In the genomic region with DNA sequence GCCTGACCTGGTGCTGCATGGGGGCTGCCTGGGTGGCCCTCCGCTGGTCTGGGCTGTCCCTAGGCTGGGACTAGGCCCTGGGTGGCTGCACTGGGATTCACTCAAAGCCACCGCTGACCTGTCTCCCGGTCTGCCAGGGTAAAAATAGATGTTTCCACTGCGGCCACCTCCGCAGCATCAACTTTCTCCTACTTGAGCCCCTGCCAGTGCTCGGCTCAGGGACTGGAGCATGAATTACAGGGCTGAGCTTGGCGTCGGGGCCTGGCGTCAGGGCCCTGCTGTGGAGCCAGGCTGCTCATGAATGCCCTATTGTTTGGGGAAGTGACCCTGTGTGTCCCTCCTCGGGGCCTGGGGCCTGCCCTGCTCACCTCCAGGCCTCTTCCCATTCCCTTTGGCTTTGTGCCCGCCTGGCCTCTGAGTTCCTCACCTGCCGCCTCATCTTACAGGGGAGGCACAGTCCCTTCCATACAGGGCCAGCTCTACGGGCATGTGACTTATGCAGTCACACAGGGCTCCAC, we compare ENCODE assay signal across 11 cellular contexts.
DNase-seq lines count a peak whose midpoint lies in the region; ATAC-seq, FAIRE-seq and TF ChIP-seq lines count a peak whose summit lies in the region.
"Had no signal": no experiment of that assay in that cellular context is flagged by ENCODE, and none has a peak within 500 bp of the region (broad histone marks: within the 10 kb centered on the region; RNA-seq: fewer than 3 reads in every experiment).

No MANE protein-coding gene starts in this region.

- H3K27ac ChIP-seq in HEK293 (ENCODE audit: extremely low read depth, low read depth, low read length) (no peak overlapping the region), ectodermal cell (ENCODE audit: insufficient read depth, low read depth, low read length, poor library complexity, severe bottlenecking) (peak overlapping the region; percentile 75), HepG2 (ENCODE audit: extremely low read length, insufficient read depth, low read length) (no peak overlapping the region), Karpas-422 (ENCODE audit: low read length) (no peak overlapping the region)

- no peak overlapping the region for H3K9ac ChIP-seq in HepG2 (ENCODE audit: insufficient read depth, low read depth, low read length)
- no peak overlapping the region for H3K9ac ChIP-seq in Karpas-422 (ENCODE audit: low read length)

- no peak for TF ChIP-seq EP300 in HepG2 (IDR thresholded peaks at IDR 0.05; ENCODE audit: low read depth in 2 of 2, low read length in 2 of 2)
- no peak for TF ChIP-seq EP300 in HepG2 (CRISPR knock-in tag; IDR thresholded peaks at IDR 0.05; ENCODE audit: borderline replicate concordance)

- TF ChIP-seq CTCF in HEK293 (tag by site-specific recombination; IDR thresholded peaks at IDR 0.05) (no peak), HepG2 (CRISPR knock-in tag; IDR thresholded peaks at IDR 0.05) (no peak)

- in situ Hi-C loops in HepG2 (cut with HindIII; ENCODE audit: extremely low pct_ligation_motif_present, low pct_unique_long_range_greater_than_20kb), result no loop called here

- CTCF ChIA-PET in HEK293 (lab: Yijun Ruan, JAX), result no interaction called here
- CTCF ChIA-PET in HepG2 (lab: Yijun Ruan, JAX; ENCODE audit: low intra/inter-chr PET ratio, low total read pairs), result no interaction called here
- CTCF ChIA-PET in activated naive CD4-positive, alpha-beta T cell treated with anti-CD3 and anti-CD28 coated beads, Interleukin-2, amount 10 ng/mL, durations not matched to agents 7 days and 5 days (lab: Charles Lee), result no interaction called here

- H3K27me3 ChIP-seq in ectodermal cell (ENCODE audit: control insufficient read depth, insufficient read depth, low read length, poor library complexity, severe bottlenecking), result no peaks in the 10 kb centered on the region
- peaks cover 5 to 27% of the 10 kb centered on the region in 2 experiments; a peak in 3 of 5 replicates for H3K27me3 ChIP-seq in HepG2 (ENCODE audit: control insufficient read depth in 1 of 2, insufficient read depth in 2 of 2, low read length in 2 of 2)
- H3K27me3 ChIP-seq in Karpas-422 (ENCODE audit: low read length), result peaks cover 6% of the 10 kb centered on the region; the same call in 1 of the 2 replicates

- H3K4me1 ChIP-seq in HEK293 (ENCODE audit: control insufficient read depth, insufficient read depth, low read length) (no peaks in the 10 kb centered on the region), ectodermal cell (ENCODE audit: control insufficient read depth, insufficient read depth, low read length) (peaks cover 17% of the 10 kb centered on the region), HepG2 (ENCODE audit: insufficient read depth, low read length) (peaks cover 24% of the 10 kb centered on the region), Karpas-422 (ENCODE audit: low read length) (no peaks in the 10 kb centered on the region)

- no peak for TF ChIP-seq POLR2A in HepG2 (IDR thresholded peaks at IDR 0.05; ENCODE audit: insufficient read depth in 1 of 2, low read depth in 2 of 2, low read length in 2 of 2)

- H3K9me3 ChIP-seq in HEK293 (ENCODE audit: control insufficient read depth, insufficient read depth, low read depth, low read length) (no peaks in the 10 kb centered on the region), ectodermal cell (ENCODE audit: control insufficient read depth, low read length) (no peaks in the 10 kb centered on the region), HepG2 (ENCODE audit: low read length) (no peaks in the 10 kb centered on the region), Karpas-422 (ENCODE audit: low read length) (no peaks in the 10 kb centered on the region)

- no peak for TF ChIP-seq RAD21 in HepG2 (CRISPR knock-in tag; IDR thresholded peaks at IDR 0.05)

- H3K9me3 Mint-ChIP-seq in activated naive CD4-positive, alpha-beta T cell treated with anti-CD3 and anti-CD28 coated beads, Interleukin-2, amount 10 ng/mL, durations not matched to agents 7 days and 5 days, result no peaks in the 10 kb centered on the region
- H3K9me3 Mint-ChIP-seq in activated CD4-positive, alpha-beta T cell treated with anti-CD3 and anti-CD28 coated beads, Interleukin-2, amount 10 ng/mL, durations not matched to agents 24 days and 14 days, result no peaks in the 10 kb centered on the region

- H3K4me3 Mint-ChIP-seq in activated naive CD4-positive, alpha-beta T cell treated with anti-CD3 and anti-CD28 coated beads, Interleukin-2, amount 10 ng/mL, durations not matched to agents 7 days and 5 days, result no peak overlapping the region
- no peak overlapping the region for H3K4me3 Mint-ChIP-seq in activated CD4-positive, alpha-beta T cell treated with anti-CD3 and anti-CD28 coated beads, Interleukin-2, amount 10 ng/mL, durations not matched to agents 24 days and 14 days

- H2AFZ ChIP-seq in HepG2 (ENCODE audit: low read length) (no peak overlapping the region), Karpas-422 (ENCODE audit: low read length) (no peak overlapping the region)

- H3K9me2 ChIP-seq in Karpas-422 (replicated peaks; ENCODE audit: insufficient read depth, low read length), result no peaks in the 10 kb centered on the region

- H4K20me1 ChIP-seq in HepG2 (ENCODE audit: insufficient read depth, low read length), result no peaks in the 10 kb centered on the region
- H4K20me1 ChIP-seq in Karpas-422 (ENCODE audit: insufficient read depth, low read depth, low read length), result no peaks in the 10 kb centered on the region

- H3K4me2 ChIP-seq in HepG2 (ENCODE audit: low read depth, low read length) (peak overlapping the region; percentile 72), Karpas-422 (ENCODE audit: low read depth, low read length, poor library complexity, severe bottlenecking) (no peak overlapping the region)

- H3K27me3 Mint-ChIP-seq in activated naive CD4-positive, alpha-beta T cell treated with anti-CD3 and anti-CD28 coated beads, Interleukin-2, amount 10 ng/mL, durations not matched to agents 7 days and 5 days, result no peaks in the 10 kb centered on the region
- H3K27me3 Mint-ChIP-seq in activated CD4-positive, alpha-beta T cell treated with anti-CD3 and anti-CD28 coated beads, Interleukin-2, amount 10 ng/mL, durations not matched to agents 24 days and 14 days, result peaks cover 2% of the 10 kb centered on the region

- H3K4me3 ChIP-seq in HEK293 (ENCODE audit: low read depth, low read length), result no peak overlapping the region
- no peak overlapping the region for H3K4me3 ChIP-seq in ectodermal cell (ENCODE audit: insufficient read depth, low read depth, low read length)
- H3K4me3 ChIP-seq in HepG2 (replicated peaks in 1 of 3; ENCODE audit: insufficient read depth in 1 of 3, low read depth in 2 of 3, low read length in 3 of 3), result peak overlapping the region in 2 of 3 experiments; percentile 41 to 58; a peak in 2 of 6 replicates
- no peak overlapping the region for H3K4me3 ChIP-seq in Karpas-422 (ENCODE audit: low read length)
- H3K4me3 ChIP-seq: K562 had no signal

- no TSS peak for BruUV-seq in HepG2 (replicated peaks; lab: Mats Ljungman, UMichigan)

- H3K27ac Mint-ChIP-seq in activated naive CD4-positive, alpha-beta T cell treated with anti-CD3 and anti-CD28 coated beads, Interleukin-2, amount 10 ng/mL, durations not matched to agents 7 days and 5 days, result no peak overlapping the region
- H3K27ac Mint-ChIP-seq in activated CD4-positive, alpha-beta T cell treated with anti-CD3 and anti-CD28 coated beads, Interleukin-2, amount 10 ng/mL, durations not matched to agents 24 days and 14 days, result no peak overlapping the region

- H3K36me3 ChIP-seq in HEK293 (ENCODE audit: control insufficient read depth in 2 of 2, insufficient read depth in 1 of 2, low read length in 2 of 2), result no peaks in the 10 kb centered on the region
- H3K36me3 ChIP-seq in ectodermal cell (ENCODE audit: control insufficient read depth, insufficient read depth, low read length), result no peaks in the 10 kb centered on the region
- H3K36me3 ChIP-seq in HepG2 (replicated peaks in 1 of 2; ENCODE audit: control insufficient read depth in 1 of 2, insufficient read depth in 2 of 2, low read length in 2 of 2), result no peaks in the 10 kb centered on the region
- H3K36me3 ChIP-seq in Karpas-422 (ENCODE audit: insufficient read depth, low read length), result no peaks in the 10 kb centered on the region

- intact Hi-C loops in HepG2 (cut with micrococcal nuclease; ENCODE audit: unreplicated experiment), result no loop called here
- intact Hi-C loops in activated CD4-positive, alpha-beta T cell treated with anti-CD3 and anti-CD28 coated beads, Interleukin-2, amount 10 ng/mL, durations not matched to agents 24 days and 14 days (cut with micrococcal nuclease), result no loop called here

- peak; percentile 81 for ATAC-seq in HepG2
- ATAC-seq: K562 had no signal

- WGBS in ectodermal cell, 2 experiments, result 61 to 64% methylated on average over 13 of the region's 13 CpGs
- 0% methylated on average over 10 of the region's 13 CpGs for WGBS in HepG2 (ENCODE audit: low lambda C conversion rate)

- H3K4me1 Mint-ChIP-seq in activated naive CD4-positive, alpha-beta T cell treated with anti-CD3 and anti-CD28 coated beads, Interleukin-2, amount 10 ng/mL, durations not matched to agents 7 days and 5 days, result no peaks in the 10 kb centered on the region
- H3K4me1 Mint-ChIP-seq in activated CD4-positive, alpha-beta T cell treated with anti-CD3 and anti-CD28 coated beads, Interleukin-2, amount 10 ng/mL, durations not matched to agents 24 days and 14 days, result no peaks in the 10 kb centered on the region

- H3K79me2 ChIP-seq in HepG2 (ENCODE audit: insufficient read depth, low read length), result no peaks in the 10 kb centered on the region
- no peaks in the 10 kb centered on the region for H3K79me2 ChIP-seq in Karpas-422 (ENCODE audit: low read length)

- H3K36me3 Mint-ChIP-seq in activated naive CD4-positive, alpha-beta T cell treated with anti-CD3 and anti-CD28 coated beads, Interleukin-2, amount 10 ng/mL, durations not matched to agents 7 days and 5 days, result no peaks in the 10 kb centered on the region
- no peaks in the 10 kb centered on the region for H3K36me3 Mint-ChIP-seq in activated CD4-positive, alpha-beta T cell treated with anti-CD3 and anti-CD28 coated beads, Interleukin-2, amount 10 ng/mL, durations not matched to agents 24 days and 14 days (ENCODE audit: low read depth)

- no peak for FAIRE-seq in HepG2 (lab: Jason Lieb, UNC)
- FAIRE-seq: K562 had no signal

- peak; percentile 61 for DNase-seq in HepG2 (ENCODE audit: low spot score)
- peak; percentile 15 for DNase-seq in stromal cell of bone marrow (ENCODE audit: low read depth)
- DNase-seq in NCI-H2171 treated with DMSO at 0.1 percent for 48 hours (lab: John Stamatoyannopoulos, UW), result no peak
- no peak for DNase-seq in activated naive CD4-positive, alpha-beta T cell treated with anti-CD3 and anti-CD28 coated beads, Interleukin-2, amount 10 ng/mL, durations not matched to agents 7 days and 5 days
- no peak for DNase-seq in activated CD4-positive, alpha-beta T cell treated with anti-CD3 and anti-CD28 coated beads, Interleukin-2, amount 10 ng/mL, durations not matched to agents 24 days and 14 days
- DNase-seq in Karpas-422, result no peak
- DNase-seq: COR-L47; stimulated activated naive CD4-positive, alpha-beta T cell treated with Interleukin-2 at 50 U/mL for 16 hours had no signal

- POLR2A ChIA-PET in HEK293 (lab: Yijun Ruan, JAX) (no interaction called here), HepG2 (lab: Yijun Ruan, JAX) (interaction anchor here (1.4 kb wide), 1 partner anchor 16 kb away, joined by 3 read pairs; no protein-coding TSS in a partner anchor)

TF ChIP-seq in HepG2, 621 proteins besides CTCF, POLR2A, EP300 and RAD21 (continues in another document):
- TF ChIP-seq ZNF549 (CRISPR knock-in tag; IDR thresholded peaks at IDR 0.05) (no peak), ZNF883 (CRISPR knock-in tag; IDR thresholded peaks at IDR 0.05; ENCODE audit: not compliant biosample characterization) (peak; percentile 28)

Comparison
In these comparisons a context has a peak if more than half of its experiments do, and no peak if none do; other contexts are left out.
1. H3K4me3 ChIP-seq: peak in HepG2 (2 of 3); none in HEK293 (single experiment), ectodermal cell (single experiment) and Karpas-422 (single experiment).
2. DNase-seq: peak in HepG2 (single experiment) and stromal cell of bone marrow (single experiment); none in NCI-H2171 treated with DMSO at 0.1 percent for 48 hours (single experiment), activated naive CD4-positive, alpha-beta T cell treated with anti-CD3 and anti-CD28 coated beads, Interleukin-2, amount 10 ng/mL, durations not matched to agents 7 days and 5 days (single experiment), activated CD4-positive, alpha-beta T cell treated with anti-CD3 and anti-CD28 coated beads, Interleukin-2, amount 10 ng/mL, durations not matched to agents 24 days and 14 days (single experiment) and Karpas-422 (single experiment).